In the genomic region with DNA sequence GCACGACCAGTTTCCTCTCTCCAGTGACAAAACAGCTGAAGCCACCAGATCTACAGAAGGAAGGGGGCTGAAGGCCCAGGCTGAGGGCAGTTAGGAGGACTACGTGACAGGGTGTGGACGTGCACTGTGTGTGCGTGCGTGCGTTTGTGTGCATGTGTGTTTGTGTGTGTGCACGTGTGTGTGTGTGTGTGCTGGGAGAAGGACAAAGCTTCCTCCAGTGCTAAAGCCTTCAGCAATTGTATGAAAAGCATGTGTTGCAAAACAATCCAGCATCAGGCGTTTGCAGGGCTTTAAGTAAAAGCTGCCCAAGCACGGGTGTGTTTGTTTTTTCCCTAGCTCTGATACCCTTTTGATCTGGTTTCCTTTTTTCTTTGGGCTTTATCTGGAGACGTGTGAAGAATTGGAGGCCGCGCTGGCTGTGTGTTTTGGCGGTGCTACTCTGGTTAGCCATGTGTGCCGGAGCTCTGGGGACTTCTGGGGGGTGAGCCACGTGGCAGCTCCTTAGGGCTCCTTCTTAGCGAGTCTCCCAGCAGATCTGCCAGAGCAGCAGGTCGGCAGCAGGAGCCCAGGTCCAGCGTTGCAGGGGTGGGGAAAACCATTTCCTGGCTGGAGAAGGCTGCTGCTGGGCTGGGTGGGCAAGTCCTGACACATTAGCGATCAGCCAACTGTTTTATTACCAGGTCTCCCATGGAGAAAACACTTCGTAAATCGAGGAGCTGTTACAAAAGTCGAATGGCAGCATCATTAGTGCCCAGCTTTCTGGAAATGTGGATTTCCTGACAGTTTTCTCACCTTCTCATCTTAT, we compare ENCODE assay signal across 12 cellular contexts.
DNase-seq lines count a peak whose midpoint lies in the region; ATAC-seq and TF ChIP-seq lines count a peak whose summit lies in the region.
"Had no signal": no experiment of that assay in that cellular context is flagged by ENCODE, and none has a peak within 500 bp of the region (broad histone marks: within the 10 kb centered on the region; RNA-seq: fewer than 3 reads in every experiment).

No MANE protein-coding gene starts in this region.

- POLR2A ChIA-PET in CD4-positive, alpha-beta T cell (lab: Charles Lee): no interaction called here

- intact Hi-C loops in CD4-positive, alpha-beta T cell (cut with DNase I, micrococcal nuclease): no loop called here

- H3K4me3 ChIP-seq in mucosa of stomach (ENCODE audit: low read length) (no peak overlapping the region), SJCRH30 (no peak overlapping the region)
- H3K4me3 ChIP-seq: GM12878, ovary had no signal

- no peak for ATAC-seq in CD4-positive, alpha-beta T cell (ENCODE audit: poor library complexity)
- ATAC-seq: GM12878 had no signal

- H3K27ac ChIP-seq in CD4-positive, alpha-beta T cell (ENCODE audit: low read depth, low read length): no peak overlapping the region
- no peak overlapping the region for H3K27ac ChIP-seq in SJCRH30
- H3K27ac ChIP-seq: ovary had no signal

- no peaks in the 10 kb centered on the region for H3K36me3 Mint-ChIP-seq in CD4-positive, alpha-beta T cell (ENCODE audit: low read depth)

- TF ChIP-seq CTCF in CD4-positive, alpha-beta T cell (IDR thresholded peaks at IDR 0.05): no peak

- no peaks in the 10 kb centered on the region for H3K27me3 Mint-ChIP-seq in CD4-positive, alpha-beta T cell
- H3K27me3 Mint-ChIP-seq: activated CD4-positive, alpha-beta memory T cell treated with anti-CD3 and anti-CD28 coated beads for 36 hours; central memory CD8-positive, alpha-beta T cell had no signal

- DNase-seq in COR-L47 (lab: John Stamatoyannopoulos, UW): peak; percentile 41
- peak; percentile 57 to 85 for DNase-seq in NCI-H2081 (lab: John Stamatoyannopoulos, UW)
- peak; percentile 71 for DNase-seq in cerebellar cortex (ENCODE audit: low spot score)
- no peak for DNase-seq in mesenteric fat pad (ENCODE audit: low spot score)
- no peak for DNase-seq in RKO (ENCODE audit: low spot score)
- DNase-seq in CD4-positive, alpha-beta T cell: no peak
- no peak for DNase-seq in SJCRH30
- DNase-seq: activated CD4-positive, alpha-beta memory T cell treated with anti-CD3 and anti-CD28 coated beads for 36 hours had no signal

- CTCF ChIA-PET in CD4-positive, alpha-beta T cell (lab: Charles Lee): no interaction called here

- no peak overlapping the region for H3K4me3 Mint-ChIP-seq in CD4-positive, alpha-beta T cell
- H3K4me3 Mint-ChIP-seq: activated CD4-positive, alpha-beta memory T cell treated with anti-CD3 and anti-CD28 coated beads for 36 hours; central memory CD8-positive, alpha-beta T cell had no signal

- H3K4me1 ChIP-seq in mucosa of stomach (ENCODE audit: control insufficient read depth, insufficient read depth, low read length) (peaks cover 42% of the 10 kb centered on the region), SJCRH30 (peaks cover 38% of the 10 kb centered on the region)

- H3K9ac ChIP-seq in mucosa of stomach (ENCODE audit: low read length): peak overlapping the region; percentile 47

- H3K27me3 ChIP-seq in mucosa of stomach (ENCODE audit: control insufficient read depth, insufficient read depth, low read length): no peaks in the 10 kb centered on the region
- no peaks in the 10 kb centered on the region for H3K27me3 ChIP-seq in CD4-positive, alpha-beta T cell (ENCODE audit: control insufficient read depth, insufficient read depth, low read length)
- no peaks in the 10 kb centered on the region for H3K27me3 ChIP-seq in SJCRH30
- H3K27me3 ChIP-seq: ovary had no signal

- no peaks in the 10 kb centered on the region for H3K4me1 Mint-ChIP-seq in CD4-positive, alpha-beta T cell (ENCODE audit: low read depth)

- H3K9me3 ChIP-seq in mucosa of stomach (ENCODE audit: control insufficient read depth, low read length): no peaks in the 10 kb centered on the region
- no peaks in the 10 kb centered on the region for H3K9me3 ChIP-seq in CD4-positive, alpha-beta T cell (ENCODE audit: control insufficient read depth, low read length)
- H3K9me3 ChIP-seq in SJCRH30 (replicated peaks): no peaks in the 10 kb centered on the region
- H3K9me3 ChIP-seq: ovary had no signal

- no peaks in the 10 kb centered on the region for H3K9me3 Mint-ChIP-seq in CD4-positive, alpha-beta T cell
- H3K9me3 Mint-ChIP-seq: activated CD4-positive, alpha-beta memory T cell treated with anti-CD3 and anti-CD28 coated beads for 36 hours; central memory CD8-positive, alpha-beta T cell had no signal

- no peak overlapping the region for H3K27ac Mint-ChIP-seq in CD4-positive, alpha-beta T cell
- H3K27ac Mint-ChIP-seq: activated CD4-positive, alpha-beta memory T cell treated with anti-CD3 and anti-CD28 coated beads for 36 hours had no signal

- H3K36me3 ChIP-seq in mucosa of stomach (ENCODE audit: control insufficient read depth, insufficient read depth, low read length) (no peaks in the 10 kb centered on the region), SJCRH30 (peaks cover 18% of the 10 kb centered on the region)
- H3K36me3 ChIP-seq: ovary had no signal

Comparison
In these comparisons a context has a peak if more than half of its experiments do, and no peak if none do; other contexts are left out.
1. DNase-seq: peak in COR-L47 (single experiment), NCI-H2081 (2 of 2) and cerebellar cortex (single experiment); none in mesenteric fat pad (single experiment), RKO (single experiment), CD4-positive, alpha-beta T cell (0 of 10) and SJCRH30 (0 of 2).